In the genomic region with DNA sequence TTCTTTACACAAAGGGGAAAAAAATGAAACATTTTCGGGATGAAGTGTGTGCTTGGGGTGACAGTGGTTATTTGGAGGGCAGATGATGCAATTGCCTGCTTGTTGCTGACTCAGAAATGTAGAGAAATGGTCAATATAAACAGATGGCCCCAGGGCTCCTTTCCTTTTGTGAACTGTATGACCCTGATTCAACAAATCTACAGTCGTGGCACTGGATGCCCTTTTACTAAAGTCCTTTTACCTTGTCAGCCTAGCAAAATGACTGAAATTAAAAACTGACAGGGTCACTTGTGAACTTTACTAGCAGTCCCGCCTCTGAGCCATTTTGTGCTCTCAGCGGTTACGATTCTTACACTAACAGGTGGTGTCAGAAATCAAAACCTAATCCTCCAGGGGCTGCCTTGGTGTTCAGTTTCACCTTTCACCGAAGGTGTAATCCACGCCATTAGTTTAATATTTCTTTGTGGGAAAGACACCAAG, we compare ENCODE assay signal across 1 cellular context.
TF ChIP-seq lines count a peak whose summit lies in the region.

No MANE protein-coding gene starts in this region.

TF ChIP-seq in HEK293, 187 proteins besides CTCF, POLR2A, EP300 and RAD21 (continued from another document):
- TF ChIP-seq TRIM28 (IDR thresholded peaks at IDR 0.05; ENCODE audit: borderline replicate concordance, low read length) (no peak; the same call in none of the 2 replicates), ZNF521 (tag by site-specific recombination; IDR thresholded peaks at IDR 0.05) (no peak), KLF8 (tag by site-specific recombination; IDR thresholded peaks at IDR 0.05) (no peak), WT1 (tag by site-specific recombination; IDR thresholded peaks at IDR 0.05) (no peak), ZNF133 (tag by site-specific recombination; IDR thresholded peaks at IDR 0.05) (no peak), ZXDB (tag by site-specific recombination; IDR thresholded peaks at IDR 0.05) (no peak; the same call in 1 of the 2 replicates), ZNF692 (tag by site-specific recombination; IDR thresholded peaks at IDR 0.05) (0 out of 2 replicates have a peak, but pooled peaks have one; percentile 22), ZNF366 (tag by site-specific recombination; conservative IDR thresholded peaks at IDR 0.05) (no peak), KLF1 (tag by site-specific recombination; IDR thresholded peaks at IDR 0.05) (no peak), ZNF449 (tag by site-specific recombination; IDR thresholded peaks at IDR 0.05) (no peak; the same call in 1 of the 2 replicates), HOXA7 (CRISPR knock-in tag; IDR thresholded peaks at IDR 0.05; ENCODE audit: borderline replicate concordance) (no peak), ZNF335 (tag by site-specific recombination; conservative IDR thresholded peaks at IDR 0.05) (peak; percentile 62; the same call in 1 of the 2 replicates), OVOL3 (tag by site-specific recombination; IDR thresholded peaks at IDR 0.05) (no peak), ZNF76 (tag by site-specific recombination; IDR thresholded peaks at IDR 0.05; ENCODE audit: borderline replicate concordance, low read depth) (no peak), ZNF10 (tag by site-specific recombination; IDR thresholded peaks at IDR 0.05) (no peak), ZNF324 (tag by site-specific recombination; IDR thresholded peaks at IDR 0.05) (0 out of 2 replicates have a peak, but pooled peaks have one; percentile 27), SCRT1 (tag by site-specific recombination; IDR thresholded peaks at IDR 0.05; ENCODE audit: borderline replicate concordance) (peak; percentile 75; the same call in 1 of the 2 replicates), ZNF558 (tag by site-specific recombination; IDR thresholded peaks at IDR 0.05) (0 out of 2 replicates have a peak, but pooled peaks have one; percentile 10), PRDM2 (tag by site-specific recombination; IDR thresholded peaks at IDR 0.05; ENCODE audit: borderline replicate concordance) (no peak), ZNF701 (tag by site-specific recombination; IDR thresholded peaks at IDR 0.05) (no peak), ZNF792 (tag by site-specific recombination; IDR thresholded peaks at IDR 0.05) (no peak), ZNF529 (tag by site-specific recombination; IDR thresholded peaks at IDR 0.05; ENCODE audit: insufficient replicate concordance) (no peak), SETDB1 (IDR thresholded peaks at IDR 0.05; ENCODE audit: insufficient read length, low read length) (no peak), ZNF2 (tag by site-specific recombination; IDR thresholded peaks at IDR 0.05) (no peak), ZNF148 (tag by site-specific recombination; IDR thresholded peaks at IDR 0.05; ENCODE audit: borderline replicate concordance) (no peak), ZNF791 (tag by site-specific recombination; IDR thresholded peaks at IDR 0.05) (no peak), TCF7L2 (IDR thresholded peaks at IDR 0.05; ENCODE audit: borderline replicate concordance, low read depth, low read length) (no peak), ZNF24 (tag by site-specific recombination; IDR thresholded peaks at IDR 0.05) (no peak), ZNF560 (tag by site-specific recombination; IDR thresholded peaks at IDR 0.05; ENCODE audit: borderline replicate concordance) (no peak)
- TF ChIP-seq, protein P1, sequence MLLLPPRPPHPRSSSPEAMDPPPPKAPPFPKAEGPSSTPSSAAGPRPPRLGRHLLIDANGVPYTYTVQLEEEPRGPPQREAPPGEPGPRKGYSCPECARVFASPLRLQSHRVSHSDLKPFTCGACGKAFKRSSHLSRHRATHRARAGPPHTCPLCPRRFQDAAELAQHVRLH (tag by site-specific recombination; IDR thresholded peaks at IDR 0.05) = no peak
- TF ChIP-seq, protein P2, sequence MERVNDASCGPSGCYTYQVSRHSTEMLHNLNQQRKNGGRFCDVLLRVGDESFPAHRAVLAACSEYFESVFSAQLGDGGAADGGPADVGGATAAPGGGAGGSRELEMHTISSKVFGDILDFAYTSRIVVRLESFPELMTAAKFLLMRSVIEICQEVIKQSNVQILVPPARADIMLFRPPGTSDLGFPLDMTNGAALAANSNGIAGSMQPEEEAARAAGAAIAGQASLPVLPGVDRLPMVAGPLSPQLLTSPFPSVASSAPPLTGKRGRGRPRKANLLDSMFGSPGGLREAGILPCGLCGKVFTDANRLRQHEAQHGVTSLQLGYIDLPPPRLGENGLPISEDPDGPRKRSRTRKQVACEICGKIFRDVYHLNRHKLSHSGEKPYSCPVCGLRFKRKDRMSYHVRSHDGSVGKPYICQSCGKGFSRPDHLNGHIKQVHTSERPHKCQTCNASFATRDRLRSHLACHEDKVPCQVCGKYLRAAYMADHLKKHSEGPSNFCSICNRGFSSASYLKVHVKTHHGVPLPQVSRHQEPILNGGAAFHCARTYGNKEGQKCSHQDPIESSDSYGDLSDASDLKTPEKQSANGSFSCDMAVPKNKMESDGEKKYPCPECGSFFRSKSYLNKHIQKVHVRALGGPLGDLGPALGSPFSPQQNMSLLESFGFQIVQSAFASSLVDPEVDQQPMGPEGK (tag by site-specific recombination; IDR thresholded peaks at IDR 0.05) = no peak; the same call in 1 of the 2 replicates
- TF ChIP-seq, protein P3, sequence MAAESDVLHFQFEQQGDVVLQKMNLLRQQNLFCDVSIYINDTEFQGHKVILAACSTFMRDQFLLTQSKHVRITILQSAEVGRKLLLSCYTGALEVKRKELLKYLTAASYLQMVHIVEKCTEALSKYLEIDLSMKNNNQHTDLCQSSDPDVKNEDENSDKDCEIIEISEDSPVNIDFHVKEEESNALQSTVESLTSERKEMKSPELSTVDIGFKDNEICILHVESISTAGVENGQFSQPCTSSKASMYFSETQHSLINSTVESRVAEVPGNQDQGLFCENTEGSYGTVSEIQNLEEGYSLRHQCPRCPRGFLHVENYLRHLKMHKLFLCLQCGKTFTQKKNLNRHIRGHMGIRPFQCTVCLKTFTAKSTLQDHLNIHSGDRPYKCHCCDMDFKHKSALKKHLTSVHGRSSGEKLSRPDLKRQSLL (tag by site-specific recombination; IDR thresholded peaks at IDR 0.05) = no peak
- TF ChIP-seq, protein P4, sequence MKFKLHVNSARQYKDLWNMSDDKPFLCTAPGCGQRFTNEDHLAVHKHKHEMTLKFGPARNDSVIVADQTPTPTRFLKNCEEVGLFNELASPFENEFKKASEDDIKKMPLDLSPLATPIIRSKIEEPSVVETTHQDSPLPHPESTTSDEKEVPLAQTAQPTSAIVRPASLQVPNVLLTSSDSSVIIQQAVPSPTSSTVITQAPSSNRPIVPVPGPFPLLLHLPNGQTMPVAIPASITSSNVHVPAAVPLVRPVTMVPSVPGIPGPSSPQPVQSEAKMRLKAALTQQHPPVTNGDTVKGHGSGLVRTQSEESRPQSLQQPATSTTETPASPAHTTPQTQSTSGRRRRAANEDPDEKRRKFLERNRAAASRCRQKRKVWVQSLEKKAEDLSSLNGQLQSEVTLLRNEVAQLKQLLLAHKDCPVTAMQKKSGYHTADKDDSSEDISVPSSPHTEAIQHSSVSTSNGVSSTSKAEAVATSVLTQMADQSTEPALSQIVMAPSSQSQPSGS (tag by site-specific recombination; IDR thresholded peaks at IDR 0.05; ENCODE audit: low read depth) = 0 out of 2 replicates have a peak, but pooled peaks have one; percentile 21
- TF ChIP-seq, protein P5, sequence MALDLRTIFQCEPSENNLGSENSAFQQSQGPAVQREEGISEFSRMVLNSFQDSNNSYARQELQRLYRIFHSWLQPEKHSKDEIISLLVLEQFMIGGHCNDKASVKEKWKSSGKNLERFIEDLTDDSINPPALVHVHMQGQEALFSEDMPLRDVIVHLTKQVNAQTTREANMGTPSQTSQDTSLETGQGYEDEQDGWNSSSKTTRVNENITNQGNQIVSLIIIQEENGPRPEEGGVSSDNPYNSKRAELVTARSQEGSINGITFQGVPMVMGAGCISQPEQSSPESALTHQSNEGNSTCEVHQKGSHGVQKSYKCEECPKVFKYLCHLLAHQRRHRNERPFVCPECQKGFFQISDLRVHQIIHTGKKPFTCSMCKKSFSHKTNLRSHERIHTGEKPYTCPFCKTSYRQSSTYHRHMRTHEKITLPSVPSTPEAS (tag by site-specific recombination; IDR thresholded peaks at IDR 0.05) = no peak
- TF ChIP-seq, protein P6, sequence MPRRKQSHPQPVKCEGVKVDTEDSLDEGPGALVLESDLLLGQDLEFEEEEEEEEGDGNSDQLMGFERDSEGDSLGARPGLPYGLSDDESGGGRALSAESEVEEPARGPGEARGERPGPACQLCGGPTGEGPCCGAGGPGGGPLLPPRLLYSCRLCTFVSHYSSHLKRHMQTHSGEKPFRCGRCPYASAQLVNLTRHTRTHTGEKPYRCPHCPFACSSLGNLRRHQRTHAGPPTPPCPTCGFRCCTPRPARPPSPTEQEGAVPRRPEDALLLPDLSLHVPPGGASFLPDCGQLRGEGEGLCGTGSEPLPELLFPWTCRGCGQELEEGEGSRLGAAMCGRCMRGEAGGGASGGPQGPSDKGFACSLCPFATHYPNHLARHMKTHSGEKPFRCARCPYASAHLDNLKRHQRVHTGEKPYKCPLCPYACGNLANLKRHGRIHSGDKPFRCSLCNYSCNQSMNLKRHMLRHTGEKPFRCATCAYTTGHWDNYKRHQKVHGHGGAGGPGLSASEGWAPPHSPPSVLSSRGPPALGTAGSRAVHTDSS (tag by site-specific recombination; IDR thresholded peaks at IDR 0.05) = no peak
